12 cellular contexts compared by ENCODE assay signal in the genomic region with DNA sequence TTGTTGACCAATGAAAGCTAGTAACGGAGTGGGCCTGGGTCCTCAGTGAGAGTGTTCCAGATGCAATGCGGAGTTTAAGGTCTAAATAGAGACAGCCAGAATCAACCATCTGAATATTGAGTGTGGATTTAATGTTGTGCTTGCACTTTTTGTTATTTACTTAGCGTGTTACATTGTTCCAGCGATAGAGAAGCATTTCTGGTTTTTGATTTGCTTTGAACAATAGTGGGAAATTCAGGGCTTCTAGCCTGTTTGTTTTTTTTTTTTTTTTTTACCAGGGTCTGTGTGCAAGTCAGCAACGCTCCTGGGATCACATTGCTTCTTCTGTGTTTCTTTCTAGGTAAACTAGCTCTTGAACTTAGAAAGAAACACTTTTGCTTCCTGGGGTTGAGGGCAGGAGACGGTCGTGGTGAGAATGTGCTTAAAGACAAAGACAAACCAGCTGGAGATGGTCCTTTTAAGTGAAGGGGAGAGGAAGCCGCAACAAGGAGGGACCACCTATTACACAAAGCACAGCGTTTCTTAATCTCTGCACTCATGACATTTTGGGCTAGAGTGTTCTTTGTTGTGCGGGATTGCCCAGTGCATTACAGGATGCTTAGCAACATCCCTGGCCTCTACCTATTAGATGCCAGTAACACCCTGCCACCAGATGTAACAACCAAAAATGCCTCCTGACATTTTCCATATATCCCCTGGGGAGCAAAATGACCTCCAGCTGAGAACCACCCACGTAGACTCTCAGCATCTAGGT.
"Had no signal": no experiment of that assay in that cellular context is flagged by ENCODE, and none has a peak within 500 bp of the region (broad histone marks: within the 10 kb centered on the region; RNA-seq: fewer than 3 reads in every experiment).

No MANE protein-coding gene starts in this region.

- DNase-seq: activated naive CD4-positive, alpha-beta T cell treated with anti-CD3 and anti-CD28 coated beads, Interleukin-2, amount 10 ng/mL, durations not matched to agents 7 days and 5 days; amniotic stem cell; foreskin fibroblast; glutamatergic neuron; hypothalamus; pancreas; stimulated activated CD4-positive, alpha-beta T cell treated with anti-CD3 and anti-CD28 coated beads, Interleukin-12 subunit alpha, Interleukin-12 subunit beta, amount 100 ng/mL, for 4 hours; stimulated activated CD4-positive, alpha-beta T cell treated with anti-CD3 and anti-CD28 coated beads, Interleukin-2, amount 100 ng/mL, for 24 hours; SW 1271 had no signal

- H3K9me3 ChIP-seq: pancreas had no signal

- H3K4me1 ChIP-seq: pancreas had no signal

- H3K27me3 ChIP-seq: pancreas had no signal

- H3K27ac ChIP-seq: pancreas had no signal

- H3K4me3 ChIP-seq: lung, pancreas had no signal

- FAIRE-seq: colon, islet of Langerhans, pancreas had no signal
